10 cellular contexts compared by ENCODE assay signal in genomic region chr11:57534449-57534848, GRCh38. TPM values are rescaled to one million over a fixed set of nuclear protein-coding genes. Genes with fewer than 3 reads are reported as not detected.
"Had no signal": no experiment of that assay in that cellular context is flagged by ENCODE, and none has a peak within 500 bp of the region (broad histone marks: within the 10 kb centered on the region; RNA-seq: fewer than 3 reads in every experiment).

No MANE protein-coding gene starts in this region.

RNA-seq across cellular contexts. Expression of gene SMTNL1, which starts 2.9 kb away (rescaled TPM):
- total RNA-seq: OCI-LY7, PC-3, PC-9, Peyer's patch, Right ventricle myocardium inferior, Right ventricle myocardium superior, RPMI7951, SJSA1, SK-MEL-5 had no signal
- polyA plus RNA-seq: SK-N-SH had no signal
